In genomic region chr7:116139007-116139406, GRCh38 we compare ENCODE assay signal across 11 cellular contexts.
DNase-seq lines count a peak whose midpoint lies in the region; ATAC-seq and TF ChIP-seq lines count a peak whose summit lies in the region.
"Had no signal": no experiment of that assay in that cellular context is flagged by ENCODE, and none has a peak within 500 bp of the region (broad histone marks: within the 10 kb centered on the region; RNA-seq: fewer than 3 reads in every experiment).

No MANE protein-coding gene starts in this region.

- no peaks in the 10 kb centered on the region for H3K36me3 ChIP-seq in neural progenitor cell
- H3K36me3 ChIP-seq: vagina had no signal

- no peaks in the 10 kb centered on the region for H3K27me3 ChIP-seq in neural progenitor cell
- H3K27me3 ChIP-seq: vagina had no signal

- no peaks in the 10 kb centered on the region for H4K20me1 ChIP-seq in neural progenitor cell (ENCODE audit: low read depth)

- no peak overlapping the region for H3K4me3 ChIP-seq in neural progenitor cell
- H3K4me3 ChIP-seq: vagina had no signal

- peaks cover 5% of the 10 kb centered on the region for H3K27me3 Mint-ChIP-seq in neural progenitor cell (ENCODE audit: insufficient read depth, low read depth)
- peaks cover 3% of the 10 kb centered on the region for H3K27me3 Mint-ChIP-seq in activated T-cell treated with anti-CD3 and anti-CD28 coated beads, Interleukin-2, amount 50 U/mL, for 4 hours (ENCODE audit: low read depth)
- H3K27me3 Mint-ChIP-seq: IgD-negative memory B cell had no signal

- no peaks in the 10 kb centered on the region for H3K79me2 ChIP-seq in neural progenitor cell (ENCODE audit: low read depth)

- H3K4me1 Mint-ChIP-seq in neural progenitor cell, result peaks cover 52% of the 10 kb centered on the region
- H3K4me1 Mint-ChIP-seq in activated T-cell treated with anti-CD3 and anti-CD28 coated beads, Interleukin-2, amount 50 U/mL, for 4 hours (ENCODE audit: low read depth), result peaks cover 9% of the 10 kb centered on the region

- H2AFZ ChIP-seq in neural progenitor cell (replicated peaks), result no peak overlapping the region

- no peak overlapping the region for H3K4me2 ChIP-seq in neural progenitor cell

- H3K9ac ChIP-seq in neural progenitor cell, result no peak overlapping the region

- H3K27ac Mint-ChIP-seq in neural progenitor cell, result peak overlapping the region; percentile 84
- H3K27ac Mint-ChIP-seq: IgD-negative memory B cell had no signal

- no peak overlapping the region for H3K4me3 Mint-ChIP-seq in neural progenitor cell
- H3K4me3 Mint-ChIP-seq in activated T-cell treated with anti-CD3 and anti-CD28 coated beads, Interleukin-2, amount 50 U/mL, for 4 hours, result no peak overlapping the region
- H3K4me3 Mint-ChIP-seq: IgD-negative memory B cell had no signal

- no peak for TF ChIP-seq CTCF in neural progenitor cell (IDR thresholded peaks at IDR 0.05)

- no peak for ATAC-seq in activated T-cell treated with anti-CD3 and anti-CD28 coated beads, Interleukin-2, amount 50 U/mL, for 4 hours
- ATAC-seq in GM21825 (IDR thresholded peaks at IDR 0.05; ENCODE audit: unreplicated experiment), result no peak

- H3K27ac ChIP-seq in neural progenitor cell, result no peak overlapping the region
- H3K27ac ChIP-seq: vagina had no signal

- in situ Hi-C loops in SK-MEL-5 (cut with HindIII; ENCODE audit: low pct_unique_long_range_greater_than_20kb, low sequenced_read_pairs), result no loop called here

- H3K4me1 ChIP-seq in neural progenitor cell, result peaks cover 20% of the 10 kb centered on the region
- H3K4me1 ChIP-seq: vagina had no signal

- peaks cover 3% of the 10 kb centered on the region for H3K9me3 Mint-ChIP-seq in neural progenitor cell
- H3K9me3 Mint-ChIP-seq in activated T-cell treated with anti-CD3 and anti-CD28 coated beads, Interleukin-2, amount 50 U/mL, for 4 hours, result no peaks in the 10 kb centered on the region
- H3K9me3 Mint-ChIP-seq: IgD-negative memory B cell had no signal

- H3K36me3 Mint-ChIP-seq in neural progenitor cell, result no peaks in the 10 kb centered on the region
- H3K36me3 Mint-ChIP-seq in activated T-cell treated with anti-CD3 and anti-CD28 coated beads, Interleukin-2, amount 50 U/mL, for 4 hours (ENCODE audit: insufficient read depth), result no peaks in the 10 kb centered on the region
- H3K36me3 Mint-ChIP-seq: IgD-negative memory B cell had no signal

- H3K9me3 ChIP-seq in neural progenitor cell (ENCODE audit: low read depth), result no peaks in the 10 kb centered on the region
- H3K9me3 ChIP-seq: vagina had no signal

- H3F3A ChIP-seq in neural progenitor cell (ENCODE audit: low read depth), result peaks cover 5% of the 10 kb centered on the region

- DNase-seq in Ammon's horn (ENCODE audit: low spot score) (peak; percentile 88), SK-MEL-5 (ENCODE audit: low read depth, low spot score) (peak; percentile 92), foreskin melanocyte (peak; percentile 75), neural progenitor cell (ENCODE audit: low spot score) (peak; percentile 65), ecto neural progenitor cell (ENCODE audit: low spot score) (no peak), SW 1271 (lab: John Stamatoyannopoulos, UW) (no peak)
- DNase-seq in activated T-cell treated with anti-CD3 and anti-CD28 coated beads, Interleukin-2, amount 50 U/mL, for 4 hours, result no peak
- DNase-seq: activated naive CD4-positive, alpha-beta T cell had no signal

Comparison
In these comparisons a context has a peak if more than half of its experiments do, and no peak if none do; other contexts are left out.
1. DNase-seq: peak in Ammon's horn (single experiment), SK-MEL-5 (single experiment), foreskin melanocyte (single experiment) and neural progenitor cell (single experiment); none in activated T-cell treated with anti-CD3 and anti-CD28 coated beads, Interleukin-2, amount 50 U/mL, for 4 hours (single experiment), ecto neural progenitor cell (single experiment) and SW 1271 (0 of 2).